ENCODE assay signal across 11 cellular contexts in the genomic region with DNA sequence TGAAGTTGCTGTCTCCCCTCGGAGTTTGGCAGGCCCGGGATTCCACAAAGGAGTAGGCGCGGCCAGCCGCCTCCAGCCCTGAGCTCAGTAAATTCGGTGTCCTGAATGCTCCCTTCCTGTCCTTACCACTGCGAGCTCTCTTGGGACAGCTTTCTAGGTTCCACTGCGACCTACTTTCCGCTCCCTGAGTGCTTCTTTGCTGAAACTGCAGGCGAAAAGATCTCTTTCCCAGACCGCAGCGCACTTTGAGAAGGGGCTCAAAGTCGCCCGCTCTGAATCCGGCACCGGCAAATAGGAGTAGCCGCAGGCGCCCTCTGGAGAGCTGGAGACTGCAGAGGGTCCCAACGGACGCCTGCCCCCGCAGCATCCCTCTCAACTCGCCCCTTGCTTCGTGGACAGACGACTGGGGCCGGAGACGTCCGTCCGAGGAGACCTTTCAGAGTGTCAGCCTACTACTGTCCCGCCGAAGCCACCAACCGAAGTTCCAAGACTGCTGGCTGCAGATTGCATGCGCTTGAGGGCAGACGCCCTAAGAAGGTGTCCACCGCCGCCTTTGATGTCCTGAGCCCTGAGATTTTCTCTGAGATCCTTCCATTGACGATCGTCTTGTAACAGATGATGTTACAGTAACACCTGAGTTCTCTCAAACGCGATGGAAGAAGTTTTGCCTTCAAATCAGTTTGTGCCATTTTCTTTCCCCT.
A peak's percentile ranks its signal among the peaks of the same experiment; 100 is the strongest.
DNase-seq lines count a peak whose midpoint lies in the region; ATAC-seq and TF ChIP-seq lines count a peak whose summit lies in the region.
"Had no signal": no experiment of that assay in that cellular context is flagged by ENCODE, and none has a peak within 500 bp of the region (broad histone marks: within the 10 kb centered on the region; RNA-seq: fewer than 3 reads in every experiment).

No MANE protein-coding gene starts in this region.

- peaks cover 1% of the 10 kb centered on the region for H3K9me3 Mint-ChIP-seq in neural progenitor cell
- H3K9me3 Mint-ChIP-seq: T-helper 2 cell treated with Interferon-gamma antibody and Interleukin-4, amounts not matched to agents 5 μg/mL and 100 μg/mL, for 36 hours had no signal

- ATAC-seq in RWPE2 (ENCODE audit: low read depth): no peak
- no peak for ATAC-seq in GM18520 (IDR thresholded peaks at IDR 0.05; ENCODE audit: unreplicated experiment)
- ATAC-seq in GM21619 (IDR thresholded peaks at IDR 0.05; ENCODE audit: unreplicated experiment): no peak
- ATAC-seq: mucosa of descending colon had no signal

- peaks cover 15% of the 10 kb centered on the region for H3K27me3 Mint-ChIP-seq in neural progenitor cell (ENCODE audit: insufficient read depth, low read depth)

- H3K9ac ChIP-seq in neural progenitor cell: no peak overlapping the region

- H3K4me1 Mint-ChIP-seq in neural progenitor cell: peaks cover 3% of the 10 kb centered on the region

- no peaks in the 10 kb centered on the region for H3K36me3 Mint-ChIP-seq in neural progenitor cell

- no peaks in the 10 kb centered on the region for H3K79me2 ChIP-seq in neural progenitor cell (ENCODE audit: low read depth)

- H4K20me1 ChIP-seq in neural progenitor cell (ENCODE audit: low read depth): no peaks in the 10 kb centered on the region

- no peaks in the 10 kb centered on the region for H3K27me3 ChIP-seq in RWPE2 (ENCODE audit: insufficient read depth, poor library complexity, severe bottlenecking)
- H3K27me3 ChIP-seq in neural progenitor cell: peaks cover 20% of the 10 kb centered on the region

- H3F3A ChIP-seq in neural progenitor cell (ENCODE audit: low read depth): no peaks in the 10 kb centered on the region

- no peak for TF ChIP-seq CTCF in RWPE2 (IDR thresholded peaks at IDR 0.05; ENCODE audit: poor library complexity, severe bottlenecking)
- no peak for TF ChIP-seq CTCF in fibroblast of pulmonary artery (IDR thresholded peaks at IDR 0.05; ENCODE audit: low read length, missing control alignments)
- TF ChIP-seq CTCF in neural progenitor cell (IDR thresholded peaks at IDR 0.05): no peak

- H2AFZ ChIP-seq in neural progenitor cell (replicated peaks): peak overlapping the region; percentile 96

- peak; percentile 12 for DNase-seq in AG08395 (ENCODE audit: low spot score)
- no peak for DNase-seq in RWPE2 (ENCODE audit: low spot score)
- no peak for DNase-seq in fibroblast of pulmonary artery (ENCODE audit: low read depth)
- peak; percentile 49 for DNase-seq in neural progenitor cell (ENCODE audit: low spot score)
- DNase-seq in stimulated activated CD4-positive, alpha-beta T cell treated with anti-CD3 and anti-CD28 coated beads, Interleukin-2, amount 100 ng/mL, for 48 hours: no peak
- no peak for DNase-seq in effector CD8-positive, alpha-beta T cell (lab: John Stamatoyannopoulos, UW)
- DNase-seq: mucosa of descending colon, OCI-M1 had no signal

- no peak overlapping the region for H3K27ac Mint-ChIP-seq in neural progenitor cell
- H3K27ac Mint-ChIP-seq: T-helper 2 cell treated with Interferon-gamma antibody and Interleukin-4, amounts not matched to agents 5 μg/mL and 100 μg/mL, for 36 hours had no signal

- peak overlapping the region; percentile 68 for H3K4me3 Mint-ChIP-seq in neural progenitor cell
- H3K4me3 Mint-ChIP-seq: T-helper 2 cell treated with Interferon-gamma antibody and Interleukin-4, amounts not matched to agents 5 μg/mL and 100 μg/mL, for 36 hours had no signal

- H3K36me3 ChIP-seq in RWPE2 (ENCODE audit: low read depth) (no peaks in the 10 kb centered on the region), neural progenitor cell (no peaks in the 10 kb centered on the region)

- peak overlapping the region; percentile 69 for H3K4me2 ChIP-seq in neural progenitor cell

- no peak overlapping the region for H3K4me3 ChIP-seq in RWPE2 (ENCODE audit: severe bottlenecking)
- H3K4me3 ChIP-seq in fibroblast of pulmonary artery (replicated peaks; ENCODE audit: low read depth, low read length): peak overlapping the region; percentile 39
- peak overlapping the region; percentile 26 for H3K4me3 ChIP-seq in neural progenitor cell
- H3K4me3 ChIP-seq: mucosa of descending colon had no signal

- H3K9me3 ChIP-seq in RWPE2 (ENCODE audit: severe bottlenecking) (no peaks in the 10 kb centered on the region), neural progenitor cell (ENCODE audit: low read depth) (no peaks in the 10 kb centered on the region)
- H3K9me3 ChIP-seq: mucosa of descending colon had no signal

- H3K27ac ChIP-seq in RWPE2 (ENCODE audit: poor library complexity, severe bottlenecking) (peak overlapping the region; percentile 71), neural progenitor cell (no peak overlapping the region)

- H3K4me1 ChIP-seq in RWPE2 (ENCODE audit: insufficient read depth, poor library complexity, severe bottlenecking) (peaks cover 16% of the 10 kb centered on the region), neural progenitor cell (no peaks in the 10 kb centered on the region)

Comparison
In these comparisons a context has a peak if more than half of its experiments do, and no peak if none do; other contexts are left out.
1. DNase-seq: peak in AG08395 (single experiment) and neural progenitor cell (single experiment); none in RWPE2 (single experiment), fibroblast of pulmonary artery (single experiment), stimulated activated CD4-positive, alpha-beta T cell treated with anti-CD3 and anti-CD28 coated beads, Interleukin-2, amount 100 ng/mL, for 48 hours (0 of 2) and effector CD8-positive, alpha-beta T cell (single experiment).